ENCODE assay signal across 21 cellular contexts in genomic region chr7:99699946-99700345, GRCh38. TPM values are rescaled to one million over a fixed set of nuclear protein-coding genes. Genes with fewer than 3 reads are reported as not detected.
DNase-seq lines count a peak whose midpoint lies in the region; ATAC-seq, FAIRE-seq and TF ChIP-seq lines count a peak whose summit lies in the region.
"Had no signal": no experiment of that assay in that cellular context is flagged by ENCODE, and none has a peak within 500 bp of the region (broad histone marks: within the 10 kb centered on the region; RNA-seq: fewer than 3 reads in every experiment).

No MANE protein-coding gene starts in this region.

- H3K36me3 ChIP-seq in bronchial epithelial cell (ENCODE audit: control insufficient read depth, insufficient read depth, low read length) (no peaks in the 10 kb centered on the region), right lobe of liver (peaks cover 0 to 4% (median 0%) of the 10 kb centered on the region in 4 donors), testis (ENCODE audit: low read depth, missing control alignments) (no peaks in the 10 kb centered on the region)

- peaks cover 0 to 15% (median 5%) of the 10 kb centered on the region in 4 donors for H3K4me1 ChIP-seq in right lobe of liver
- H3K4me1 ChIP-seq in testis, result no peaks in the 10 kb centered on the region

- no peak for TF ChIP-seq CTCF in bronchial epithelial cell (IDR thresholded peaks at IDR 0.05; ENCODE audit: insufficient read depth, low read length, severe bottlenecking)
- no peak for TF ChIP-seq CTCF in right lobe of liver (IDR thresholded peaks at IDR 0.05)
- no peak for TF ChIP-seq CTCF in type B pancreatic cell (conservative IDR thresholded peaks at IDR 0.05)
- no peak for TF ChIP-seq CTCF in testis (IDR thresholded peaks at IDR 0.05)

- no peaks in the 10 kb centered on the region for H3K27me3 ChIP-seq in bronchial epithelial cell (ENCODE audit: control insufficient read depth, insufficient read depth, low read length)
- H3K27me3 ChIP-seq in right lobe of liver, result no peaks in the 10 kb centered on the region
- H3K27me3 ChIP-seq in testis, result no peaks in the 10 kb centered on the region

- H3K27ac ChIP-seq in right lobe of liver (no peak overlapping the region), testis (no peak overlapping the region)

- peaks cover 8% of the 10 kb centered on the region for H3K27me3 Mint-ChIP-seq in type B pancreatic cell
- no peaks in the 10 kb centered on the region for H3K27me3 Mint-ChIP-seq in activated CD4-positive, alpha-beta memory T cell treated with anti-CD3 and anti-CD28 coated beads for 36 hours

- H3K4me3 ChIP-seq in bronchial epithelial cell (ENCODE audit: low read depth, low read length) (no peak overlapping the region), right lobe of liver (no peak overlapping the region), testis (no peak overlapping the region)

- CTCF ChIA-PET in activated CD4-positive, alpha-beta memory T cell treated with anti-CD3 and anti-CD28 coated beads for 36 hours (lab: Charles Lee), result no interaction called here

- H3K36me3 Mint-ChIP-seq in type B pancreatic cell, result no peaks in the 10 kb centered on the region
- H3K36me3 Mint-ChIP-seq in activated CD4-positive, alpha-beta memory T cell treated with anti-CD3 and anti-CD28 coated beads for 36 hours, result no peaks in the 10 kb centered on the region

- peak overlapping the region; percentile 95 for H3K27ac Mint-ChIP-seq in type B pancreatic cell
- no peak overlapping the region for H3K27ac Mint-ChIP-seq in activated CD4-positive, alpha-beta memory T cell treated with anti-CD3 and anti-CD28 coated beads for 36 hours
- H3K27ac Mint-ChIP-seq: HFFc6 had no signal

- peak in 3 of 4 donors; percentile 19 to 24 (median 24) for ATAC-seq in right lobe of liver

- H3K4me3 Mint-ChIP-seq in type B pancreatic cell, result peak overlapping the region; percentile 31
- no peak overlapping the region for H3K4me3 Mint-ChIP-seq in activated CD4-positive, alpha-beta memory T cell treated with anti-CD3 and anti-CD28 coated beads for 36 hours
- H3K4me3 Mint-ChIP-seq: HFFc6 had no signal

- FAIRE-seq in bronchial epithelial cell (lab: Jason Lieb, UNC), result peak; percentile 36

- no peaks in the 10 kb centered on the region for H3K9me3 ChIP-seq in right lobe of liver
- H3K9me3 ChIP-seq in testis, result no peaks in the 10 kb centered on the region
- H3K9me3 ChIP-seq: SK-N-SH had no signal

- DNase-seq in HT-29 (ENCODE audit: low spot score) (peak; percentile 52), bronchial epithelial cell (ENCODE audit: low read depth) (no peak), right lobe of liver (no peak), type B pancreatic cell (ENCODE audit: extremely low spot score, unreplicated experiment) (no peak), head of caudate nucleus (no peak), testis (no peak), hepatic stellate cell (ENCODE audit: low spot score) (no peak)
- DNase-seq in activated CD4-positive, alpha-beta memory T cell treated with anti-CD3 and anti-CD28 coated beads for 36 hours, result no peak
- DNase-seq: C1 segment of cervical spinal cord, DMS153, EL, HFFc6, Karpas-422, NCI-H1105 treated with DMSO at 0.1 percent for 48 hours, NCI-H1930, NCI-H748 treated with DMSO at 0.1 percent for 48 hours, Right ventricle myocardium superior, SK-N-SH had no signal

- 17% methylated on average over 2 of the region's 5 CpGs for WGBS in right lobe of liver (ENCODE audit: insufficient coverage, low coverage, low lambda C conversion rate, missing lambda C conversion rate)
- 54 to 73% methylated on average over 5 of the region's 5 CpGs for WGBS in testis, 2 donors

- no peaks in the 10 kb centered on the region for H3K9me3 Mint-ChIP-seq in type B pancreatic cell
- no peaks in the 10 kb centered on the region for H3K9me3 Mint-ChIP-seq in activated CD4-positive, alpha-beta memory T cell treated with anti-CD3 and anti-CD28 coated beads for 36 hours
- H3K9me3 Mint-ChIP-seq: HFFc6 had no signal

- TF ChIP-seq POLR2A in right lobe of liver (IDR thresholded peaks at IDR 0.05) (no peak), testis (IDR thresholded peaks at IDR 0.05) (no peak)

- peaks cover 3% of the 10 kb centered on the region for H3K4me1 Mint-ChIP-seq in type B pancreatic cell (ENCODE audit: unreplicated experiment)
- no peaks in the 10 kb centered on the region for H3K4me1 Mint-ChIP-seq in activated CD4-positive, alpha-beta memory T cell treated with anti-CD3 and anti-CD28 coated beads for 36 hours (ENCODE audit: low read depth)

- POLR2A ChIA-PET in activated CD4-positive, alpha-beta memory T cell treated with anti-CD3 and anti-CD28 coated beads for 36 hours (lab: Charles Lee), result no interaction called here

- intact Hi-C loops in right lobe of liver (cut with DNase I) (no loop called here), head of caudate nucleus (cut with DNase I) (no loop called here), testis (cut with DNase I; ENCODE audit: low total_unique reads) (no loop called here)
- intact Hi-C loops in activated CD4-positive, alpha-beta memory T cell treated with anti-CD3 and anti-CD28 coated beads for 36 hours (cut with micrococcal nuclease), result no loop called here

RNA-seq across cellular contexts. Expression of gene CYP3A5, which starts 20.1 kb away (rescaled TPM):
- 96.3 and 108 TPM in 2 replicates for total RNA-seq in HT-29 (2014; rRNA removed; shearing (Covaris generic))
- total RNA-seq in bronchial epithelial cell (3.7 and 30.2 TPM in 2 replicates), right lobe of liver (100 to 1,000 TPM; 307 to 774 (median 646) TPM), type B pancreatic cell (ENCODE audit: low replicate concordance) (33.1 and 53.0 TPM in 2 replicates), testis (under 1 TPM; 0.12 to 0.63 TPM)
- polyA plus RNA-seq in testis (ENCODE audit: insufficient read depth, low read depth, low replicate concordance), result 0.55 TPM
- total RNA-seq in activated CD4-positive, alpha-beta memory T cell treated with anti-CD3 and anti-CD28 coated beads for 36 hours, result not detected
- total RNA-seq: H4, Right ventricle myocardium superior had no signal

RNA-seq across cellular contexts. Expression of gene CYP3A7, which starts 35.0 kb away (rescaled TPM):
- 0.10 TPM in 1 of 2 replicates, not detected in the other for total RNA-seq in HT-29 (2014; rRNA removed; shearing (Covaris generic))
- total RNA-seq in bronchial epithelial cell, result not detected in 2 replicates
- total RNA-seq in right lobe of liver, result 100 to 1,000 TPM in 4 of 6 experiments, 10 to 100 TPM in 2; 19.8 to 623 (median 340) TPM
- total RNA-seq in type B pancreatic cell (ENCODE audit: low replicate concordance), result 0.46 and 2.3 TPM in 2 replicates
- not detected for total RNA-seq in testis
- polyA plus RNA-seq in testis (ENCODE audit: insufficient read depth, low read depth, low replicate concordance), result not detected
- not detected for total RNA-seq in activated CD4-positive, alpha-beta memory T cell treated with anti-CD3 and anti-CD28 coated beads for 36 hours
- total RNA-seq: A673, H4, NCI-H460, Right ventricle myocardium superior had no signal
- polyA plus RNA-seq: SK-N-SH had no signal
